ENCODE assay signal across 1 cellular context in genomic region chr1:114854693-114855320, GRCh38.
TF ChIP-seq lines count a peak whose summit lies in the region.

Gene SYCP1, plus strand, starts transcription at chr1:114854863. Its CDS starts 602 bp downstream, at chr1:114855465.

TF ChIP-seq in K562, 482 proteins besides CTCF, POLR2A, EP300 and RAD21 (continued from another document and continues in another):
- TF ChIP-seq MITF (IDR thresholded peaks at IDR 0.05) (no peak), ZBTB8A (IDR thresholded peaks at IDR 0.05; ENCODE audit: partially characterized antibody) (no peak), HNRNPLL (IDR thresholded peaks at IDR 0.05; ENCODE audit: low read depth, low read length, poor library complexity, severe bottlenecking) (no peak), KDM1A (IDR thresholded peaks at IDR 0.05) (no peak), ZNF282 (CRISPR knock-in tag; IDR thresholded peaks at IDR 0.05) (no peak), GTF2A2 (tag; IDR thresholded peaks at IDR 0.05) (no peak), ZEB2 (IDR thresholded peaks at IDR 0.05) (no peak), EHMT2 (IDR thresholded peaks at IDR 0.05) (no peak), DDX20 (tag; IDR thresholded peaks at IDR 0.05; ENCODE audit: low read depth) (no peak), HMGN3 (IDR thresholded peaks at IDR 0.05; ENCODE audit: borderline replicate concordance, extremely low read depth, insufficient read length, low read depth, low read length) (no peak), GABPB1 (CRISPR knock-in tag; IDR thresholded peaks at IDR 0.05) (no peak), ETV1 (tag; conservative IDR thresholded peaks at IDR 0.05; ENCODE audit: low read depth) (no peak), SMARCA4 (IDR thresholded peaks at IDR 0.05) (no peak), ZSCAN32 (CRISPR knock-in tag; IDR thresholded peaks at IDR 0.05) (no peak), ZNF77 (CRISPR knock-in tag; IDR thresholded peaks at IDR 0.05) (no peak), ZNF197 (CRISPR knock-in tag; IDR thresholded peaks at IDR 0.05; ENCODE audit: low read depth) (no peak), ZNF175 (CRISPR knock-in tag; IDR thresholded peaks at IDR 0.05; ENCODE audit: low read depth) (no peak), ZNF511 (CRISPR knock-in tag; IDR thresholded peaks at IDR 0.05) (no peak), MYBL2 (IDR thresholded peaks at IDR 0.05; ENCODE audit: low read depth) (0 out of 2 replicates have a peak, but pooled peaks have one; percentile 41), MYBL2 (CRISPR knock-in tag; IDR thresholded peaks at IDR 0.05; ENCODE audit: borderline replicate concordance) (no peak), ZNF766 (CRISPR knock-in tag; conservative IDR thresholded peaks at IDR 0.05) (no peak), CHD2 (IDR thresholded peaks at IDR 0.05; ENCODE audit: low read depth, low read length) (peak; percentile 88), SOX6 (IDR thresholded peaks at IDR 0.05) (no peak), ZNF695 (CRISPR knock-in tag; IDR thresholded peaks at IDR 0.05) (no peak), THAP12 (CRISPR knock-in tag; IDR thresholded peaks at IDR 0.05) (no peak), ARID2 (IDR thresholded peaks at IDR 0.05) (no peak), ZBTB5 (IDR thresholded peaks at IDR 0.05) (no peak), TBP (optimal IDR thresholded peaks at IDR 0.05; ENCODE audit: low read depth, low read length) (no peak), FOXO4 (CRISPR knock-in tag; IDR thresholded peaks at IDR 0.05) (no peak), E2F6 (IDR thresholded peaks at IDR 0.05; ENCODE audit: borderline replicate concordance in 1 of 2, extremely low read depth in 1 of 2, insufficient read depth in 1 of 2, insufficient read length in 1 of 2, low read depth in 1 of 2, low read length in 1 of 2, poor library complexity in 1 of 2, severe bottlenecking in 1 of 2) (peak; percentile 79 to 92), ARID3A (IDR thresholded peaks at IDR 0.05; ENCODE audit: borderline replicate concordance, low read depth, low read length) (no peak), RAD51 (IDR thresholded peaks at IDR 0.05; ENCODE audit: borderline replicate concordance, low read depth) (no peak), ZNF324 (CRISPR knock-in tag; IDR thresholded peaks at IDR 0.05) (no peak), IFI16 (CRISPR knock-in tag; IDR thresholded peaks at IDR 0.05) (no peak), ZNF431 (CRISPR knock-in tag; IDR thresholded peaks at IDR 0.05) (no peak), ZBTB7A (IDR thresholded peaks at IDR 0.05; ENCODE audit: borderline replicate concordance, control insufficient read depth, low read depth, low read length) (no peak), CBX8 (IDR thresholded peaks at IDR 0.05; ENCODE audit: borderline replicate concordance, extremely low read depth, low read depth, low read length, poor library complexity, severe bottlenecking) (peak; percentile 31), XRCC3 (IDR thresholded peaks at IDR 0.05) (no peak), SMAD3 (CRISPR knock-in tag; conservative IDR thresholded peaks at IDR 0.05) (no peak), YBX1 (IDR thresholded peaks at IDR 0.05) (no peak), TFE3 (CRISPR knock-in tag; IDR thresholded peaks at IDR 0.05) (no peak), ATF7 (IDR thresholded peaks at IDR 0.05) (no peak), ETV5 (CRISPR knock-in tag; IDR thresholded peaks at IDR 0.05; ENCODE audit: low read depth) (no peak), NR2F6 (CRISPR knock-in tag; IDR thresholded peaks at IDR 0.05) (no peak), FOXM1 (IDR thresholded peaks at IDR 0.05; ENCODE audit: low read depth) (peak; percentile 43; the same call in 1 of the 2 replicates), FOXM1 (CRISPR knock-in tag; IDR thresholded peaks at IDR 0.05; ENCODE audit: low read depth) (no peak), KLF13 (tag; IDR thresholded peaks at IDR 0.05; ENCODE audit: borderline replicate concordance, low read depth) (no peak), ATF3 (IDR thresholded peaks at IDR 0.05) (no peak), ATF3 (CRISPR knock-in tag; conservative IDR thresholded peaks at IDR 0.05) (no peak), ZFPM2 (CRISPR knock-in tag; IDR thresholded peaks at IDR 0.05) (no peak), ZNF561 (CRISPR knock-in tag; conservative IDR thresholded peaks at IDR 0.05) (no peak), ATF1 (CRISPR knock-in tag; IDR thresholded peaks at IDR 0.05) (no peak), ATF1 (tag; IDR thresholded peaks at IDR 0.05) (no peak), ZNF639 (CRISPR knock-in tag; conservative IDR thresholded peaks at IDR 0.05 in 1 of 2, IDR thresholded peaks at IDR 0.05 in 1 of 2) (no peak), ZC3H4 (CRISPR knock-in tag; IDR thresholded peaks at IDR 0.05; ENCODE audit: borderline replicate concordance) (no peak), RBM34 (IDR thresholded peaks at IDR 0.05; ENCODE audit: borderline replicate concordance, insufficient read depth, low read length) (no peak), PYGO2 (tag; IDR thresholded peaks at IDR 0.05) (no peak), MCM7 (IDR thresholded peaks at IDR 0.05) (no peak), THRA (IDR thresholded peaks at IDR 0.05) (no peak), RBM17 (IDR thresholded peaks at IDR 0.05; ENCODE audit: borderline replicate concordance, low read depth, low read length) (no peak), L3MBTL2 (IDR thresholded peaks at IDR 0.05) (peak; percentile 85), SMARCA5 (IDR thresholded peaks at IDR 0.05) (no peak)
